Comparison of ENCODE assay signal across 8 cellular contexts in the genomic region with DNA sequence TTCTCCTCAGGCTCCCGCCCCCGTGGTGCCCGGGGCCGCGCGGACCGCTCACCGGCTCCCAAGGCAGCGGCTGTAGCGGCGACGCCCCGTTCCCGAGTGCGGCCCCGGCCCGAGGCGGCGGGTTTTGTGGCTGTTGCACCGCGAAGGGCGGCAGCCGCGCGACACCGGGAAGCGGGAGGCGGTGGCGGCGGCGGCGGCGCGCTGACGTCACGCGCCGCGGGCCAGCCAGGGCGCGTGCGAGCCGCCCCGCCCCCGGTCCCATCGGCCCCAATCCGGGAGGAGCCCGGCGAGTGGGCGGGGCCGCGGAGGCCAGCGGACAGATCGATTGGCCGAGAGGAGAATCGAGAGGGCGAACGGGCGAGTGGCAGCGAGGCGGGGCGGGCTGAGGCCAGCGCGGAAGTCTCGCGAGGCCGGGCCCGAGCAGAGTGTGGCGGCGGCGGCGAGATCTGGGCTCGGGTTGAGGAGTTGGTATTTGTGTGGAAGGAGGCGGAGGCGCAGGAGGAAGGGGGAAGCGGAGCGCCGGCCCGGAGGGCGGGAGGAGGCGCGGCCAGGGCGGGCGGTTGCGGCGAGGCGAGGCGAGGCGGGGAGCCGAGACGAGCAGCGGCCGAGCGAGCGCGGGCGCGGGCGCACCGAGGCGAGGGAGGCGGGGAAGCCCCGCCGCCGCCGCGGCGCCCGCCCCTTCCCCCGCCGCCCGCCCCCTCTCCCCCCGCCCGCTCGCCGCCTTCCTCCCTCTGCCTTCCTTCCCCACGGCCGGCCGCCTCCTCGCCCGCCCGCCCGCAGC. TPM values are rescaled to one million over a fixed set of nuclear protein-coding genes. Genes with fewer than 3 reads are reported as not detected.
A peak's percentile ranks its signal among the peaks of the same experiment; 100 is the strongest.
DNase-seq lines count a peak whose midpoint lies in the region; ATAC-seq, FAIRE-seq and TF ChIP-seq lines count a peak whose summit lies in the region.

TSS of gene YY1 (plus strand) at position 726 of the 781 bp plus-strand sequence. CDS start 101 bp downstream, outside the sequence.

- peaks cover 10% of the 10 kb centered on the region for H3K4me1 ChIP-seq in fibroblast of lung (ENCODE audit: control insufficient read depth, extremely low read depth, insufficient read depth, low read length)

- peaks cover 41% of the 10 kb centered on the region for H3K4me1 Mint-ChIP-seq in activated T-helper 17 cell treated with anti-CD3 and anti-CD28 coated beads, Interleukin-2, amount 50 U/mL, for 72 hours
- peaks cover 37 to 65% of the 10 kb centered on the region in 2 donors for H3K4me1 Mint-ChIP-seq in natural killer cell

- peaks cover 79% of the 10 kb centered on the region for H3K79me2 ChIP-seq in fibroblast of lung (ENCODE audit: control insufficient read depth, insufficient read depth, low read length)

- no peaks in the 10 kb centered on the region for H3K9me3 Mint-ChIP-seq in activated T-helper 17 cell treated with anti-CD3 and anti-CD28 coated beads, Interleukin-2, amount 50 U/mL, for 72 hours
- H3K9me3 Mint-ChIP-seq in natural killer cell = no peaks in the 10 kb centered on the region

- H3K27ac ChIP-seq in RWPE1 = peak within 1 kb of the TSS; percentile 99
- H3K27ac ChIP-seq in fibroblast of lung (ENCODE audit: insufficient read depth, low read length) = peak within 1 kb of the TSS; percentile 95

- CTCF ChIA-PET in RWPE1 (lab: Yijun Ruan, JAX) = interaction anchor here (0.6 kb wide), 1 partner anchor 46 kb away, joined by 4 read pairs; no protein-coding TSS in a partner anchor

- H3K4me3 Mint-ChIP-seq in activated T-helper 17 cell treated with anti-CD3 and anti-CD28 coated beads, Interleukin-2, amount 50 U/mL, for 72 hours = peak within 1 kb of the TSS; percentile 97
- peak within 1 kb of the TSS; percentile 96 for H3K4me3 Mint-ChIP-seq in natural killer cell

- DNase-seq in ELF-1 (ENCODE audit: low read depth, low spot score) (peak; percentile 99), H54 (ENCODE audit: insufficient read length, low spot score) (peak; percentile 96), LoVo (ENCODE audit: low spot score) (peak; percentile 98), RWPE1 (ENCODE audit: low spot score) (peak; percentile 96), fibroblast of lung (ENCODE audit: low read depth in 2 of 2) (peak; percentile 95 to 97), natural killer cell (peak; percentile 99)
- peak; percentile 96 to 99 (median 99) for DNase-seq in stimulated activated naive CD4-positive, alpha-beta T cell (lab: John Stamatoyannopoulos, UW)

- H3K27me3 Mint-ChIP-seq in activated T-helper 17 cell treated with anti-CD3 and anti-CD28 coated beads, Interleukin-2, amount 50 U/mL, for 72 hours = no peaks in the 10 kb centered on the region
- no peaks in the 10 kb centered on the region for H3K27me3 Mint-ChIP-seq in natural killer cell (ENCODE audit: low read depth in 2 of 2)

- FAIRE-seq in H54 (lab: Jason Lieb, UNC) = peak; percentile 61

- peak; percentile 85 for ATAC-seq in activated T-helper 17 cell treated with anti-CD3 and anti-CD28 coated beads, Interleukin-2, amount 50 U/mL, for 72 hours (replicated peaks)
- ATAC-seq in natural killer cell = peak; percentile 78 to 91 (median 80)

- H3K36me3 ChIP-seq in fibroblast of lung (ENCODE audit: control insufficient read depth, insufficient read depth, low read length) = no peaks in the 10 kb centered on the region

- no peaks in the 10 kb centered on the region for H3K27me3 ChIP-seq in fibroblast of lung (ENCODE audit: control insufficient read depth, insufficient read depth, low read length)

- H3K9ac ChIP-seq in fibroblast of lung (ENCODE audit: insufficient read depth, low read length) = peak within 1 kb of the TSS; percentile 97

- H3K4me2 ChIP-seq in fibroblast of lung (ENCODE audit: extremely low read depth, insufficient read depth, low read length) = peak within 1 kb of the TSS; percentile 37

- peak; percentile 57; the same call in 1 of the 2 replicates for TF ChIP-seq POLR2A in H54 (IDR thresholded peaks at IDR 0.05; ENCODE audit: low read depth, low read length)

- intact Hi-C loops in natural killer cell (cut with micrococcal nuclease) = loop anchor here (1.0 to 5.0 kb wide), 4 partner anchors 24 to 171 kb away; partner anchors contain the start of genes EVL and WDR25

- POLR2A ChIA-PET in RWPE1 (lab: Yijun Ruan, JAX; ENCODE audit: low non-redundant PET) = interaction anchor here (0.6 kb wide), 1 partner anchor 24 kb away, joined by 3 read pairs; no protein-coding TSS in a partner anchor

- peaks cover 69% of the 10 kb centered on the region for H3K36me3 Mint-ChIP-seq in activated T-helper 17 cell treated with anti-CD3 and anti-CD28 coated beads, Interleukin-2, amount 50 U/mL, for 72 hours (ENCODE audit: low read depth)
- H3K36me3 Mint-ChIP-seq in natural killer cell = no peaks in the 10 kb centered on the region

- H4K20me1 ChIP-seq in fibroblast of lung (ENCODE audit: control insufficient read depth, extremely low read depth, insufficient read depth, low read length) = no peaks in the 10 kb centered on the region

- H3K4me3 ChIP-seq in fibroblast of lung (replicated peaks in 1 of 4; ENCODE audit: control extremely low read depth in 1 of 4, insufficient read depth in 1 of 4, low read depth in 3 of 4, low read length in 4 of 4) = peak within 1 kb of the TSS; percentile 67 to 95 (median 86)

- no peaks in the 10 kb centered on the region for H3K9me3 ChIP-seq in fibroblast of lung (ENCODE audit: control insufficient read depth, insufficient read depth, low read depth, low read length)

- TF ChIP-seq CTCF in RWPE1 (conservative IDR thresholded peaks at IDR 0.05; ENCODE audit: low read depth) (no peak), fibroblast of lung (conservative IDR thresholded peaks at IDR 0.05 in 1 of 2, IDR thresholded peaks at IDR 0.05 in 1 of 2; ENCODE audit: low read depth in 1 of 2, low read length in 2 of 2) (no peak), natural killer cell (IDR thresholded peaks at IDR 0.05) (no peak)

- peak within 1 kb of the TSS; percentile 95 for H3K27ac Mint-ChIP-seq in activated T-helper 17 cell treated with anti-CD3 and anti-CD28 coated beads, Interleukin-2, amount 50 U/mL, for 72 hours
- peak within 1 kb of the TSS; percentile 93 to 94 for H3K27ac Mint-ChIP-seq in natural killer cell

- no peak within 1 kb of the TSS for H2AFZ ChIP-seq in fibroblast of lung (ENCODE audit: low read length)

RNA-seq across cellular contexts. Expression of gene YY1, which starts in this region (rescaled TPM):
- 10 to 100 TPM; 63.8 to 77.0 TPM for total RNA-seq in activated T-helper 17 cell treated with anti-CD3 and anti-CD28 coated beads, Interleukin-2, amount 50 U/mL, for 72 hours
- total RNA-seq in fibroblast of lung (37.5 and 40.8 TPM in 2 replicates), natural killer cell (10 to 100 TPM; 77.9 to 92.6 (median 90.4) TPM)
- polyA plus RNA-seq in fibroblast of lung = 33.8 and 41.9 TPM in 2 replicates
- 41.6 and 46.1 TPM in 2 replicates for polyA plus RNA-seq in fibroblast of lung (2012)
- 12.4 and 17.8 TPM in 2 replicates for polyA minus RNA-seq in fibroblast of lung (ENCODE audit: low replicate concordance)

Comparison
In these comparisons a context has a peak if more than half of its experiments do, and no peak if none do; other contexts are left out.
1. Peak in every context shown above with its lines: DNase-seq, ATAC-seq, H3K4me3 ChIP-seq and H3K27ac ChIP-seq.